Comparison of ENCODE assay signal across 8 cellular contexts in genomic region chr20:60057866-60058807, GRCh38.
DNase-seq lines count a peak whose midpoint lies in the region; ATAC-seq and TF ChIP-seq lines count a peak whose summit lies in the region.

No MANE protein-coding gene starts in this region.

- H3K9me3 Mint-ChIP-seq in activated B cell treated with CpG ODN at 0.5 μM for 24 hours, result no peaks in the 10 kb centered on the region

- H3K27me3 Mint-ChIP-seq in activated B cell treated with CpG ODN at 0.5 μM for 24 hours, result peaks cover 7% of the 10 kb centered on the region

- H3K4me3 Mint-ChIP-seq in activated B cell treated with CpG ODN at 0.5 μM for 24 hours, result peak overlapping the region; percentile 35

- CTCF ChIA-PET in activated B cell treated with CpG ODN at 0.5 μM for 24 hours (lab: Charles Lee), result interaction anchor here (1.0 to 3.3 kb wide), 6 partner anchors 10 to 1838 kb away, joined by 3 to 16 read pairs (median 4); no protein-coding TSS in a partner anchor

- TF ChIP-seq CTCF in activated B cell treated with CpG ODN at 0.5 μM for 24 hours (IDR thresholded peaks at IDR 0.05) (no peak), fibroblast of pulmonary artery (IDR thresholded peaks at IDR 0.05; ENCODE audit: low read length, missing control alignments) (no peak)

- intact Hi-C loops in activated B cell treated with CpG ODN at 0.5 μM for 24 hours (cut with micrococcal nuclease) (loop anchor here (5.0 kb wide), 2 partner anchors 111 to 1204 kb away; no protein-coding TSS in a partner anchor), posterior vena cava (cut with DNase I) (no loop called here)

- ATAC-seq in GM18511 (IDR thresholded peaks at IDR 0.05; ENCODE audit: unreplicated experiment) (peak; percentile 44), activated B cell treated with CpG ODN at 0.5 μM for 24 hours (ENCODE audit: low read depth) (peak; percentile 56), GM21576 (IDR thresholded peaks at IDR 0.05; ENCODE audit: unreplicated experiment) (no peak)

- H3K36me3 Mint-ChIP-seq in activated B cell treated with CpG ODN at 0.5 μM for 24 hours (ENCODE audit: low read depth), result no peaks in the 10 kb centered on the region

- H3K4me1 Mint-ChIP-seq in activated B cell treated with CpG ODN at 0.5 μM for 24 hours, result peaks cover 28% of the 10 kb centered on the region

- peak; percentile 80 for DNase-seq in NCI-H146 (lab: John Stamatoyannopoulos, UW)
- DNase-seq in activated B cell treated with CpG ODN at 0.5 μM for 24 hours, result peak; percentile 23
- DNase-seq in fibroblast of pulmonary artery (ENCODE audit: low read depth), result peak; percentile 10
- DNase-seq in pons (ENCODE audit: low spot score), result peak; percentile 52
- no peak for DNase-seq in posterior vena cava (ENCODE audit: low spot score)
- DNase-seq in GM03348 (ENCODE audit: low spot score), result no peak

- POLR2A ChIA-PET in activated B cell treated with CpG ODN at 0.5 μM for 24 hours (lab: Charles Lee), result interaction anchor here (1.9 kb wide), 1 partner anchor 118 kb away, joined by 8 read pairs; the partner anchor contains the start of genes FAM217B and PPP1R3D

- H3K4me3 ChIP-seq in fibroblast of pulmonary artery (replicated peaks; ENCODE audit: low read depth, low read length), result no peak overlapping the region

- peak overlapping the region; percentile 6 for H3K27ac Mint-ChIP-seq in activated B cell treated with CpG ODN at 0.5 μM for 24 hours

Comparison
In these comparisons a context has a peak if more than half of its experiments do, and no peak if none do; other contexts are left out.
1. DNase-seq: peak in NCI-H146 (single experiment), activated B cell treated with CpG ODN at 0.5 μM for 24 hours (single experiment), fibroblast of pulmonary artery (single experiment) and pons (single experiment); none in posterior vena cava (single experiment) and GM03348 (single experiment).